Comparison of ENCODE assay signal across 15 cellular contexts in genomic region chrX:120334137-120334536, GRCh38. TPM values are rescaled to one million over a fixed set of nuclear protein-coding genes. Genes with fewer than 3 reads are reported as not detected.
"Had no signal": no experiment of that assay in that cellular context is flagged by ENCODE, and none has a peak within 500 bp of the region (broad histone marks: within the 10 kb centered on the region; RNA-seq: fewer than 3 reads in every experiment).

No MANE protein-coding gene starts in this region.

- H3K4me3 ChIP-seq: body of pancreas, coronary artery, lower lobe of right lung, skin epidermis, stomach, thoracic aorta, uterus had no signal

- DNase-seq: body of pancreas; central memory CD4-positive, alpha-beta T cell; effector CD8-positive, alpha-beta T cell; foreskin melanocyte; left cardiac atrium; lower lobe of right lung; midbrain; naive B cell; stimulated activated CD4-positive, alpha-beta T cell treated with anti-CD3 and anti-CD28 coated beads, Interleukin-4, amount 100 ng/mL, for 4 hours; stomach; uterus had no signal

- ATAC-seq: body of pancreas, left cardiac atrium, lower lobe of right lung had no signal

- H3K27ac ChIP-seq: body of pancreas, coronary artery, lower lobe of right lung, parathyroid adenoma, skin epidermis, stomach, thoracic aorta, uterus had no signal

- H3K36me3 ChIP-seq: lower lobe of right lung, stomach, thoracic aorta, uterus had no signal

- H3K27me3 ChIP-seq: body of pancreas, stomach, uterus had no signal

- H3K9me3 ChIP-seq: body of pancreas, thoracic aorta, uterus had no signal

- H3K4me1 ChIP-seq: body of pancreas, lower lobe of right lung, parathyroid adenoma, stomach, uterus had no signal

RNA-seq across cellular contexts. Expression of gene ATP1B4, which starts 27.8 kb away (rescaled TPM):
- total RNA-seq: body of pancreas, lower lobe of right lung, stomach, thoracic aorta, uterus had no signal
